ENCODE assay signal across 26 cellular contexts in genomic region chr14:50028458-50028857, GRCh38.
"Had no signal": no experiment of that assay in that cellular context is flagged by ENCODE, and none has a peak within 500 bp of the region (broad histone marks: within the 10 kb centered on the region; RNA-seq: fewer than 3 reads in every experiment).

No MANE protein-coding gene starts in this region.

- DNase-seq: activated CD4-positive, alpha-beta T cell treated with anti-CD3 and anti-CD28 coated beads, Interleukin-2, amount 10 ng/mL, durations not matched to agents 7 days and 5 days; activated CD4-positive, alpha-beta T cell treated with anti-CD3 and anti-CD28 coated beads, Interleukin-2, amount 50 U/mL, for 48 hours; activated CD8-positive, alpha-beta T cell treated with anti-CD3 and anti-CD28 coated beads, Interleukin-2, amount 10 ng/mL, durations not matched to agents 7 days and 5 days; activated gamma-delta T cell treated with Interleukin-2 at 50 U/mL for 16 hours; activated naive CD4-positive, alpha-beta T cell treated with anti-CD3 and anti-CD28 coated beads for 36 hours; activated T-cell treated with anti-CD3 and anti-CD28 coated beads, Interleukin-2, amount 50 U/mL, for 24 hours; adrenal gland; body of pancreas; caudate nucleus; cerebellar nuclear complex; Kasumi-1; NCI-H1048; NCI-H1105 treated with DMSO at 0.1 percent for 48 hours; NCI-H1436; NCI-H1694; NCI-H1930; NCI-H2081 treated with DMSO at 0.1 percent for 48 hours; NCI-H345; NCI-H524 treated with DMSO at 0.1 percent for 48 hours; SHP77; SJCRH30 had no signal

- H3K27me3 Mint-ChIP-seq: activated CD4-positive, alpha-beta T cell treated with anti-CD3 and anti-CD28 coated beads, Interleukin-2, amount 10 ng/mL, durations not matched to agents 7 days and 5 days; activated T-cell treated with anti-CD3 and anti-CD28 coated beads, Interleukin-2, amount 50 U/mL, for 24 hours had no signal

- H3K4me1 ChIP-seq: body of pancreas, SJCRH30 had no signal

- H3K9me3 ChIP-seq: adrenal gland, body of pancreas, SJCRH30 had no signal

- H3K4me3 Mint-ChIP-seq: activated CD4-positive, alpha-beta T cell treated with anti-CD3 and anti-CD28 coated beads, Interleukin-2, amount 10 ng/mL, durations not matched to agents 7 days and 5 days; activated CD8-positive, alpha-beta T cell treated with anti-CD3 and anti-CD28 coated beads, Interleukin-2, amount 10 ng/mL, durations not matched to agents 7 days and 5 days; activated naive CD4-positive, alpha-beta T cell treated with anti-CD3 and anti-CD28 coated beads for 36 hours; activated T-cell treated with anti-CD3 and anti-CD28 coated beads, Interleukin-2, amount 50 U/mL, for 24 hours; T-helper 2 cell treated with Interferon-gamma antibody and Interleukin-4, amounts not matched to agents 5 μg/mL and 100 μg/mL, for 36 hours had no signal

- H3K27me3 ChIP-seq: adrenal gland, body of pancreas, MG63, SJCRH30 had no signal

- H3K27ac ChIP-seq: adrenal gland, SJCRH30, SK-N-MC had no signal

- H3K4me3 ChIP-seq: adrenal gland, body of pancreas, MG63, SJCRH30, SK-N-MC had no signal

- H3K27ac Mint-ChIP-seq: activated CD4-positive, alpha-beta T cell treated with anti-CD3 and anti-CD28 coated beads, Interleukin-2, amount 10 ng/mL, durations not matched to agents 7 days and 5 days; activated CD8-positive, alpha-beta T cell treated with anti-CD3 and anti-CD28 coated beads, Interleukin-2, amount 10 ng/mL, durations not matched to agents 7 days and 5 days; activated naive CD4-positive, alpha-beta T cell treated with anti-CD3 and anti-CD28 coated beads for 36 hours; activated T-cell treated with anti-CD3 and anti-CD28 coated beads, Interleukin-2, amount 50 U/mL, for 24 hours; T-helper 2 cell treated with Interferon-gamma antibody and Interleukin-4, amounts not matched to agents 5 μg/mL and 100 μg/mL, for 36 hours had no signal

- H3K36me3 ChIP-seq: adrenal gland, MG63, SJCRH30 had no signal

- ATAC-seq: activated CD8-positive, alpha-beta T cell treated with anti-CD3 and anti-CD28 coated beads, Interleukin-2, amount 10 ng/mL, durations not matched to agents 7 days and 5 days; activated naive CD4-positive, alpha-beta T cell treated with anti-CD3 and anti-CD28 coated beads, Interleukin-2, amount 50 U/mL, for 72 hours; body of pancreas; Panc1 had no signal
